ENCODE assay signal across 7 cellular contexts in the genomic region with DNA sequence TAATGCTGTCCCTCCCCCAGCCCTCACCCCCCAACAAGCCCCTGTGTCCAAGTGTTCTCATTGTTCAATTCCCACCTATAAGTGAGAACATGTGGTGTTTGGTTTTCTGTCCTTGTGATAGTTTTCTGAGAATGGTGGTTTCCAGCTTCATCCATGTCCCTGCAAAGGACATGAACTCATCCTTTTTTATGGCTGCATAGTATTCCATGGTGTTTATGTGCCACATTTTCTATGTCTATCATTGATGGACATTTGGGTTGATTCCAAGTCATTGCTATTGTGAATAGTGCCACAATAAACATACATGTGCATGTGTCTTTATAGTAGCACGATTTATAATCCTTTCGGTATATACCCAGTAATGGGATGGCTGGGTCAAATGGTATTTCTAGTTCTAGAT. TPM values are rescaled to one million over a fixed set of nuclear protein-coding genes. Genes with fewer than 3 reads are reported as not detected.
"Had no signal": no experiment of that assay in that cellular context is flagged by ENCODE, and none has a peak within 500 bp of the region (broad histone marks: within the 10 kb centered on the region; RNA-seq: fewer than 3 reads in every experiment).

No MANE protein-coding gene starts in this region.

RNA-seq across cellular contexts. Expression of a gene that starts 15.6 kb away (rescaled TPM):
- total RNA-seq: activated CD4-positive, alpha-beta memory T cell treated with anti-CD3 and anti-CD28 coated beads for 36 hours; activated CD4-positive, alpha-beta memory T cell treated with anti-CD3 and anti-CD28 coated beads, Interleukin-2, amount 10 ng/mL, durations not matched to agents 7 days and 5 days; activated CD8-positive, alpha-beta memory T cell treated with anti-CD3 and anti-CD28 coated beads, Interleukin-2, amount 10 ng/mL, durations not matched to agents 7 days and 5 days; activated CD8-positive, alpha-beta T cell treated with anti-CD3 and anti-CD28 coated beads, Interleukin-2, amount 10 ng/mL, durations not matched to agents 7 days and 5 days; T-helper 1 cell treated with Interleukin-12 subunit alpha and Interleukin-12 subunit beta and Interleukin-4 antibody, amounts not matched to agents 30 ng/mL and 1 ng/mL, for 36 hours; T-helper 17 cell; T-helper 2 cell treated with Interferon-gamma antibody and Interleukin-4, amounts not matched to agents 100 ng/mL and 5 ng/mL, for 36 hours had no signal
